Comparison of ENCODE assay signal across 22 cellular contexts in genomic region chr4:85367815-85368214, GRCh38.
"Had no signal": no experiment of that assay in that cellular context is flagged by ENCODE, and none has a peak within 500 bp of the region (broad histone marks: within the 10 kb centered on the region; RNA-seq: fewer than 3 reads in every experiment).

No MANE protein-coding gene starts in this region.

- DNase-seq: colonic mucosa; dermis blood vessel endothelial cell; erythroblast; foreskin keratinocyte; kidney; left colon; mucosa of descending colon; naive thymus-derived CD8-positive, alpha-beta T cell; occipital lobe; psoas muscle; retina; right lobe of liver; spleen; stimulated activated CD4-positive, alpha-beta T cell treated with anti-CD3 and anti-CD28 coated beads, Interleukin-15, amount 100 ng/mL, for 24 hours; stimulated activated CD4-positive, alpha-beta T cell treated with anti-CD3 and anti-CD28 coated beads, Interleukin-1b, Interleukin-23, amount 100 ng/mL, for 48 hours; stimulated activated CD4-positive, alpha-beta T cell treated with anti-CD3 and anti-CD28 coated beads, Interleukin-4, amount 100 ng/mL, for 4 hours; stimulated activated naive B cell treated with anti-CD40 and anti-IgM and Interleukin-4, amounts not matched to agents 10 μg/mL and 1 μg/mL and 100 μg/mL, for 72 hours; stimulated activated naive CD8-positive, alpha-beta T cell treated with anti-CD3 and anti-CD28 coated beads, Interleukin-15, amount 100 ng/mL, for 72 hours; testis; upper lobe of right lung had no signal

- H3K4me1 ChIP-seq: colonic mucosa, foreskin keratinocyte, parathyroid adenoma, psoas muscle, right lobe of liver, testis, upper lobe of right lung had no signal

- H3K27me3 ChIP-seq: colonic mucosa, right lobe of liver, spleen, testis, tibial nerve, upper lobe of right lung had no signal

- H3K4me3 ChIP-seq: colonic mucosa, mucosa of descending colon, psoas muscle, right lobe of liver, spleen, testis, tibial nerve, upper lobe of right lung had no signal

- H3K27ac ChIP-seq: colonic mucosa, foreskin keratinocyte, parathyroid adenoma, psoas muscle, right lobe of liver, testis, tibial nerve, upper lobe of right lung had no signal

- H3K9me3 ChIP-seq: colonic mucosa, mucosa of descending colon, psoas muscle, right lobe of liver, spleen, testis, tibial nerve, upper lobe of right lung had no signal

- H3K36me3 ChIP-seq: colonic mucosa, right lobe of liver, spleen, tibial nerve, upper lobe of right lung had no signal

- H3K79me2 ChIP-seq: parathyroid adenoma had no signal

- ATAC-seq: foreskin keratinocyte; left colon; mucosa of descending colon; naive thymus-derived CD8-positive, alpha-beta T cell; psoas muscle; right lobe of liver; stimulated activated naive B cell treated with anti-CD40 and anti-IgM and Interleukin-4, amounts not matched to agents 10 μg/mL and 1 μg/mL and 100 μg/mL, for 72 hours; stimulated activated naive CD8-positive, alpha-beta T cell treated with anti-CD3 and anti-CD28 coated beads, Interleukin-15, amount 100 ng/mL, for 72 hours; upper lobe of right lung had no signal

- H3K9ac ChIP-seq: parathyroid adenoma had no signal
